In the genomic region with DNA sequence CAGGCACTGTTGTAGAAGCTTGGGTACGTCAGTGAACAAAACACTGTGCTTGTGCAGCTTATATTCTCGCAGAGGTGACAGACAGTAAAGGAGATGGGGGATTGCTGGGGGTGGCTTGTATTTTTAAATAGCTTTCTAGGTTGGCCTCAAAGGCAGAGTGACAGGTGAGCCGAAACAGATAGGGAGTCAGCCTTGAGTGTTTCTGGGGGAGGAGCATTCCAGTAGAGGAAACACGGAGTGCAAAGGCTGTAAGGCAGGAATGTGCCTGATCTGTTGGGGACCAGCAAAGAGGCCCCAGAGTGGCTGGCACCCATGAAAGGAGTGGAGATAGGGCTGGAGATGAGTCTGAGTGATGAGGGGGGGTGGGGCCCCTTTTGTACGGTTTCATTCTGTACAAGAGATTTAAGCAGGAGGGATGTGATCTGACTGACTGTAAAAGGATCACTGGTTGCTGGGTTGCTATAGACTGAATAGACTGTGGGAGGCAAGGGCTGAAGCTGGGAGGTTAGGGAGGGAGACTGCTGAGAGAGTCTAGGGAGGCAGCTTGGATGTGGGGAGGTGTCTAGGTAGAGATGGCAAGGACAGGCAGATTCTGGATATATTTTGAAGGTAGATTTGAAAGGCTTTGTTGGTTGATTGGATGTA, we compare ENCODE assay signal across 21 cellular contexts. TPM values are rescaled to one million over a fixed set of nuclear protein-coding genes. Genes with fewer than 3 reads are reported as not detected.
DNase-seq lines count a peak whose midpoint lies in the region; ATAC-seq, FAIRE-seq and TF ChIP-seq lines count a peak whose summit lies in the region.
"Had no signal": no experiment of that assay in that cellular context is flagged by ENCODE, and none has a peak within 500 bp of the region (broad histone marks: within the 10 kb centered on the region; RNA-seq: fewer than 3 reads in every experiment).

No MANE protein-coding gene starts in this region.

- H3K4me3 ChIP-seq in HepG2 (replicated peaks in 1 of 3; ENCODE audit: insufficient read depth in 1 of 3, low read depth in 2 of 3, low read length in 3 of 3) = peak overlapping the region in 1 of 3 experiments; percentile 24; a peak in 1 of 6 replicates
- no peak overlapping the region for H3K4me3 ChIP-seq in right lobe of liver
- no peak overlapping the region for H3K4me3 ChIP-seq in heart right ventricle
- H3K4me3 ChIP-seq in effector memory CD4-positive, alpha-beta T cell (ENCODE audit: insufficient read depth, low read depth, low read length, poor library complexity, severe bottlenecking) = no peak overlapping the region
- H3K4me3 ChIP-seq: HAP-1 had no signal

- intact Hi-C loops in HepG2 (cut with micrococcal nuclease; ENCODE audit: unreplicated experiment) = loop anchor here (1.0 kb wide), 1 partner anchor 21 kb away; no protein-coding TSS in a partner anchor
- intact Hi-C loops in right lobe of liver (cut with DNase I) = no loop called here
- intact Hi-C loops in heart right ventricle (cut with DNase I) = no loop called here

- no peak overlapping the region for H2AFZ ChIP-seq in HepG2 (ENCODE audit: low read length)

- peak; percentile 100 for ATAC-seq in HepG2
- no peak for ATAC-seq in right lobe of liver
- ATAC-seq in heart right ventricle = peak in 7 of 8 donors; percentile 54 to 76 (median 65)
- ATAC-seq: foreskin keratinocyte; naive thymus-derived CD4-positive, alpha-beta T cell had no signal

- TF ChIP-seq EP300 in HepG2 (IDR thresholded peaks at IDR 0.05; ENCODE audit: low read depth in 2 of 2, low read length in 2 of 2) = peak in 1 of 2 experiments; percentile 49; a peak in 1 of 4 replicates
- peak; percentile 53 for TF ChIP-seq EP300 in HepG2 (CRISPR knock-in tag; IDR thresholded peaks at IDR 0.05; ENCODE audit: borderline replicate concordance)

- WGBS in HepG2 (ENCODE audit: low lambda C conversion rate) = 19% methylated on average over 5 of the region's 5 CpGs
- WGBS in right lobe of liver (ENCODE audit: insufficient coverage, low coverage, low lambda C conversion rate, missing lambda C conversion rate) = 94% methylated on average over 5 of the region's 5 CpGs
- 46 to 61% methylated on average over 5 of the region's 5 CpGs for WGBS in heart right ventricle, 2 donors

- peaks cover 10% of the 10 kb centered on the region for H3K36me3 Mint-ChIP-seq in nephron (ENCODE audit: low read depth)

- H3K4me2 ChIP-seq in HepG2 (ENCODE audit: low read depth, low read length) = peak overlapping the region; percentile 76

- POLR2A ChIA-PET in HepG2 (lab: Yijun Ruan, JAX) = interaction anchor here (1.6 kb wide), 1 partner anchor 187 kb away, joined by 3 read pairs; a partner anchor contains a TSS

- H3K4me1 ChIP-seq in HepG2 (ENCODE audit: insufficient read depth, low read length) (peaks cover 48% of the 10 kb centered on the region), right lobe of liver (no peaks in the 10 kb centered on the region), heart right ventricle (peaks cover 0 to 68% (median 50%) of the 10 kb centered on the region in 9 donors)
- no peaks in the 10 kb centered on the region for H3K4me1 ChIP-seq in effector memory CD4-positive, alpha-beta T cell (ENCODE audit: control insufficient read depth, insufficient read depth, low read length, poor library complexity, severe bottlenecking)

- H3K27me3 Mint-ChIP-seq in nephron (ENCODE audit: low read depth) = no peaks in the 10 kb centered on the region
- H3K27me3 Mint-ChIP-seq: CD4-positive, alpha-beta memory T cell; naive thymus-derived CD4-positive, alpha-beta T cell had no signal

- peak overlapping the region in 1 of 3 experiments; percentile 28 for H3K4me3 Mint-ChIP-seq in nephron
- H3K4me3 Mint-ChIP-seq: CD4-positive, alpha-beta memory T cell; naive thymus-derived CD4-positive, alpha-beta T cell had no signal

- H3K9me3 Mint-ChIP-seq in nephron = no peaks in the 10 kb centered on the region
- H3K9me3 Mint-ChIP-seq: CD4-positive, alpha-beta memory T cell; naive thymus-derived CD4-positive, alpha-beta T cell had no signal

- peak; percentile 57 for FAIRE-seq in HepG2 (lab: Jason Lieb, UNC)
- FAIRE-seq: colon, endothelial cell of umbilical vein, urothelium cell line had no signal

- in situ Hi-C loops in HepG2 (cut with HindIII; ENCODE audit: extremely low pct_ligation_motif_present, low pct_unique_long_range_greater_than_20kb) = no loop called here

- H3K27ac Mint-ChIP-seq in nephron = peak overlapping the region; percentile 8 to 53 (median 9)

- H3K36me3 ChIP-seq in HepG2 (replicated peaks in 1 of 2; ENCODE audit: control insufficient read depth in 1 of 2, insufficient read depth in 2 of 2, low read length in 2 of 2) = peaks cover 9 to 20% of the 10 kb centered on the region in 2 experiments
- H3K36me3 ChIP-seq in right lobe of liver = no peaks in the 10 kb centered on the region
- H3K36me3 ChIP-seq in heart right ventricle = peaks cover 0 to 12% (median 0%) of the 10 kb centered on the region in 9 donors
- peaks cover 15% of the 10 kb centered on the region for H3K36me3 ChIP-seq in effector memory CD4-positive, alpha-beta T cell (ENCODE audit: control insufficient read depth, insufficient read depth, low read length)
- H3K36me3 ChIP-seq: HAP-1 had no signal

- H3K9me3 ChIP-seq in HepG2 (ENCODE audit: low read length) (no peaks in the 10 kb centered on the region), right lobe of liver (no peaks in the 10 kb centered on the region), heart right ventricle (no peaks in the 10 kb centered on the region)
- no peaks in the 10 kb centered on the region for H3K9me3 ChIP-seq in effector memory CD4-positive, alpha-beta T cell (ENCODE audit: control insufficient read depth, low read length)
- H3K9me3 ChIP-seq: HAP-1 had no signal

- peaks cover 8% of the 10 kb centered on the region; the same call in 1 of the 2 replicates for H4K20me1 ChIP-seq in HepG2 (ENCODE audit: insufficient read depth, low read length)

- H3K27me3 ChIP-seq in HepG2 (ENCODE audit: control insufficient read depth in 1 of 2, insufficient read depth in 2 of 2, low read length in 2 of 2) = no peaks in the 10 kb centered on the region
- H3K27me3 ChIP-seq in right lobe of liver = no peaks in the 10 kb centered on the region
- H3K27me3 ChIP-seq in heart right ventricle = no peaks in the 10 kb centered on the region
- H3K27me3 ChIP-seq in effector memory CD4-positive, alpha-beta T cell (replicated peaks; ENCODE audit: control insufficient read depth, insufficient read depth, low read length, poor library complexity, severe bottlenecking) = no peaks in the 10 kb centered on the region
- H3K27me3 ChIP-seq: foreskin keratinocyte had no signal

- DNase-seq in HepG2 (ENCODE audit: low spot score) (peak; percentile 89), right lobe of liver (no peak), heart right ventricle (no peak), A172 (ENCODE audit: low spot score) (no peak), NCI-H2196 treated with DMSO at 0.1 percent for 48 hours (lab: John Stamatoyannopoulos, UW; ENCODE audit: unreplicated experiment) (no peak), AG08396 (ENCODE audit: low spot score) (no peak)
- DNase-seq in effector memory CD4-positive, alpha-beta T cell = no peak
- DNase-seq: activated CD8-positive, alpha-beta memory T cell treated with anti-CD3 and anti-CD28 coated beads for 24 hours; amygdala; CD4-positive, alpha-beta memory T cell; DMS79; foreskin keratinocyte; naive thymus-derived CD4-positive, alpha-beta T cell; stimulated activated naive CD4-positive, alpha-beta T cell; WERI-Rb-1 had no signal

- TF ChIP-seq RAD21 in HepG2 (CRISPR knock-in tag; IDR thresholded peaks at IDR 0.05) = no peak

- CTCF ChIA-PET in HepG2 (lab: Yijun Ruan, JAX; ENCODE audit: low intra/inter-chr PET ratio, low total read pairs) = no interaction called here

- TF ChIP-seq CTCF in HepG2 (CRISPR knock-in tag; IDR thresholded peaks at IDR 0.05) (no peak), right lobe of liver (IDR thresholded peaks at IDR 0.05) (no peak), heart right ventricle (IDR thresholded peaks at IDR 0.05) (no peak), nephron (IDR thresholded peaks at IDR 0.05; ENCODE audit: unreplicated experiment in 3 of 3) (no peak)

- H3K27ac ChIP-seq in HepG2 (ENCODE audit: extremely low read length, insufficient read depth, low read length) = peak overlapping the region; percentile 37
- H3K27ac ChIP-seq in right lobe of liver = no peak overlapping the region
- peak overlapping the region in 5 of 10 donors; percentile 5 to 61 (median 34) for H3K27ac ChIP-seq in heart right ventricle
- no peak overlapping the region for H3K27ac ChIP-seq in effector memory CD4-positive, alpha-beta T cell (ENCODE audit: insufficient read depth, low read length, poor library complexity, severe bottlenecking)
- H3K27ac ChIP-seq: foreskin keratinocyte, RWPE1, WERI-Rb-1 had no signal

- no TSS peak for BruUV-seq in HepG2 (replicated peaks; lab: Mats Ljungman, UMichigan)

- H3K4me1 Mint-ChIP-seq in nephron = peaks cover 50% of the 10 kb centered on the region

- H3K79me2 ChIP-seq in HepG2 (ENCODE audit: insufficient read depth, low read length) = peaks cover 42% of the 10 kb centered on the region

- TF ChIP-seq POLR2A in HepG2 (IDR thresholded peaks at IDR 0.05; ENCODE audit: insufficient read depth in 1 of 2, low read depth in 2 of 2, low read length in 2 of 2) = no peak
- TF ChIP-seq POLR2A in right lobe of liver (IDR thresholded peaks at IDR 0.05) = no peak

- H3K9ac ChIP-seq in HepG2 (ENCODE audit: insufficient read depth, low read depth, low read length) = no peak overlapping the region

RNA-seq across cellular contexts. Expression of a gene that starts 15.2 kb away (rescaled TPM):
- total RNA-seq in HepG2 (2016; rRNA removed; fragmentation: Illumina TruSeq; extraction: Trizol) (140 and 192 TPM in 2 replicates), right lobe of liver (10 to 100 TPM in 4 of 6 experiments, 1 to 10 TPM in 2; 8.3 to 17.0 (median 12.8) TPM), heart right ventricle (10 to 100 TPM; 25.4 to 34.8 (median 27.6) TPM)
- total RNA-seq in HepG2 (2016; cell fraction: cytosol; rRNA removed; fragmentation: Illumina TruSeq; extraction: Trizol; ENCODE audit: low read depth) = 26.3 and 31.0 TPM in 2 replicates
- total RNA-seq in HepG2 (2016; cell fraction: insoluble cytoplasmic fraction; rRNA removed; fragmentation: Illumina TruSeq; extraction: Trizol) = 144 and 197 TPM in 2 replicates
- total RNA-seq in HepG2 (2016; cell fraction: membrane; rRNA removed; fragmentation: Illumina TruSeq; extraction: Trizol) = 41.3 and 54.1 TPM in 2 replicates
- total RNA-seq in HepG2 (2016; cell fraction: nucleus; rRNA removed; fragmentation: Illumina TruSeq; extraction: Trizol) = 83.7 and 88.0 TPM in 2 replicates
- polyA plus RNA-seq in HepG2 (2011; rRNA removed) (50.1 and 58.5 TPM in 2 replicates), heart right ventricle (10 to 100 TPM; 27.2 to 32.3 TPM)
- 39.7 and 48.2 TPM in 2 replicates for polyA plus RNA-seq in HepG2 (2011; cell fraction: cytosol; rRNA removed)
- polyA plus RNA-seq in HepG2 (2011; cell fraction: nucleus; rRNA removed) = 68.9 and 73.2 TPM in 2 replicates
- 61.3 and 62.5 TPM in 2 replicates for polyA plus RNA-seq in HepG2 (2012)
- polyA plus RNA-seq in HepG2 (2016; cell fraction: cytosol; fragmentation: Illumina TruSeq; extraction: Trizol; ENCODE audit: low read depth) = 13.7 and 15.4 TPM in 2 replicates
- polyA plus RNA-seq in HepG2 (2016; cell fraction: insoluble cytoplasmic fraction; fragmentation: Illumina TruSeq; extraction: Trizol; ENCODE audit: low read depth) = 127 and 140 TPM in 2 replicates
- polyA plus RNA-seq in HepG2 (2016; cell fraction: membrane; fragmentation: Illumina TruSeq; extraction: Trizol; ENCODE audit: low read depth) = 22.4 and 22.7 TPM in 2 replicates
- 109 and 116 TPM in 2 replicates for polyA plus RNA-seq in HepG2 (2016; cell fraction: nucleus; fragmentation: Illumina TruSeq; extraction: Trizol; ENCODE audit: insufficient read depth, low read depth)
- 130 and 202 TPM in 2 replicates for polyA minus RNA-seq in HepG2 (2011; rRNA and poly(A)+ RNA removed; ENCODE audit: low replicate concordance)
- polyA minus RNA-seq in HepG2 (2011; cell fraction: cytosol; rRNA and poly(A)+ RNA removed) = 51.7 and 53.7 TPM in 2 replicates
- polyA minus RNA-seq in HepG2 (2011; cell fraction: nucleus; rRNA and poly(A)+ RNA removed) = 49.1 and 65.1 TPM in 2 replicates
- 134 and 139 TPM in 2 replicates for total RNA-seq in A172 (2014; rRNA removed; shearing (Covaris generic))

Comparison
In these comparisons a context has a peak if more than half of its experiments do, and no peak if none do; other contexts are left out.
1. ATAC-seq: peak in HepG2 (single experiment) and heart right ventricle (7 of 8); none in right lobe of liver (0 of 4).